In genomic region chr3:125163739-125164601, GRCh38 we compare ENCODE assay signal across 10 cellular contexts. TPM values are rescaled to one million over a fixed set of nuclear protein-coding genes. Genes with fewer than 3 reads are reported as not detected.
DNase-seq lines count a peak whose midpoint lies in the region; ATAC-seq and TF ChIP-seq lines count a peak whose summit lies in the region.
"Had no signal": no experiment of that assay in that cellular context is flagged by ENCODE, and none has a peak within 500 bp of the region (broad histone marks: within the 10 kb centered on the region; RNA-seq: fewer than 3 reads in every experiment).

No MANE protein-coding gene starts in this region.

- H4K20me1 ChIP-seq in OCI-LY7 (ENCODE audit: insufficient read depth, low read length), result no peaks in the 10 kb centered on the region

- DNase-seq in AG09309 (ENCODE audit: low read depth) (no peak), OCI-LY7 (ENCODE audit: low spot score) (peak; percentile 27), right cardiac atrium (peak in 1 of 3 donors; percentile 71), GM20000 (ENCODE audit: low spot score) (no peak), activated gamma-delta T cell treated with Interleukin-2 at 50 U/mL for 16 hours (no peak)
- no peak for DNase-seq in activated naive CD4-positive, alpha-beta T cell treated with anti-CD3 and anti-CD28 coated beads, Interleukin-2, amount 50 U/mL, for 16 hours
- DNase-seq in activated T-cell treated with anti-CD3 and anti-CD28 coated beads, Interleukin-2, amount 50 U/mL, for 48 hours, result no peak
- DNase-seq: DND-41, NCI-H1092 had no signal

- CTCF ChIA-PET in OCI-LY7 (lab: Charles Lee; ENCODE audit: unreplicated experiment), result interaction anchor here (0.6 kb wide), 1 partner anchor 984 kb away, joined by 5 read pairs; no protein-coding TSS in a partner anchor

- peak overlapping the region; percentile 99 for H2AFZ ChIP-seq in OCI-LY7 (ENCODE audit: low read length)

- intact Hi-C loops in OCI-LY7 (cut with micrococcal nuclease; ENCODE audit: unreplicated experiment), result loop anchor here (2.0 kb wide), 1 partner anchor 235 kb away; no protein-coding TSS in a partner anchor
- intact Hi-C loops in right cardiac atrium (cut with DNase I), result loop anchor here in 3 of 4 donors (5.0 to 10.0 kb wide), 3 partner anchors 112 to 239 kb away; no protein-coding TSS in a partner anchor

- TF ChIP-seq CTCF in AG09309 (IDR thresholded peaks at IDR 0.05; ENCODE audit: control insufficient read depth, insufficient read depth, low read depth, low read length, missing control alignments), result peak; percentile 51
- TF ChIP-seq CTCF in OCI-LY7 (conservative IDR thresholded peaks at IDR 0.05; ENCODE audit: low read length), result peak; percentile 51; the same call in 1 of the 2 replicates
- no peak for TF ChIP-seq CTCF in GM20000 (IDR thresholded peaks at IDR 0.05; ENCODE audit: extremely low read depth, missing control alignments)

- H3K9me3 ChIP-seq in OCI-LY7 (ENCODE audit: low read length), result no peaks in the 10 kb centered on the region
- no peaks in the 10 kb centered on the region for H3K9me3 ChIP-seq in right cardiac atrium (ENCODE audit: control insufficient read depth, low read length)

- H3K4me3 ChIP-seq in AG09309 (ENCODE audit: control insufficient read depth, low read depth, low read length), result no peak overlapping the region
- H3K4me3 ChIP-seq in OCI-LY7 (ENCODE audit: low read depth, low read length, poor library complexity, severe bottlenecking), result no peak overlapping the region
- no peak overlapping the region for H3K4me3 ChIP-seq in right cardiac atrium (ENCODE audit: low read length)

- H3K79me2 ChIP-seq in OCI-LY7 (ENCODE audit: insufficient read depth, low read depth, low read length), result no peaks in the 10 kb centered on the region

- no peaks in the 10 kb centered on the region for H3K27me3 ChIP-seq in right cardiac atrium (ENCODE audit: control insufficient read depth, insufficient read depth)

- peak; percentile 65 for ATAC-seq in GM19397 (IDR thresholded peaks at IDR 0.05; ENCODE audit: unreplicated experiment)
- ATAC-seq in right cardiac atrium, result peak; percentile 48 to 56

- no peaks in the 10 kb centered on the region for H3K36me3 ChIP-seq in OCI-LY7 (ENCODE audit: insufficient read depth, low read length)

- no TSS peak for BruUV-seq in OCI-LY7 (replicated peaks; lab: Mats Ljungman, UMichigan)

- H3K27ac ChIP-seq in OCI-LY7 (ENCODE audit: low read depth, low read length, poor library complexity, severe bottlenecking), result peak overlapping the region; percentile 4
- H3K27ac ChIP-seq in right cardiac atrium (ENCODE audit: low read length), result no peak overlapping the region

- H3K9me2 ChIP-seq in OCI-LY7 (ENCODE audit: insufficient read depth, low read length), result no peaks in the 10 kb centered on the region

- POLR2A ChIA-PET in OCI-LY7 (lab: Charles Lee), result no interaction called here

- H3K4me1 ChIP-seq in OCI-LY7 (ENCODE audit: insufficient read depth, low read length, poor library complexity, severe bottlenecking) (peaks cover 16% of the 10 kb centered on the region), right cardiac atrium (ENCODE audit: control insufficient read depth, insufficient read depth, low read length) (peaks cover 6% of the 10 kb centered on the region)

- 60% methylated on average over 15 of the region's 15 CpGs for WGBS in right cardiac atrium

- H3K4me2 ChIP-seq in OCI-LY7 (ENCODE audit: low read length), result peak overlapping the region; percentile 55

RNA-seq across cellular contexts. Expression of gene SLC12A8, which starts 48.6 kb away (rescaled TPM):
- 0.13 and 1.0 TPM in 2 replicates for total RNA-seq in OCI-LY7 (2014; rRNA removed; shearing (Covaris generic))
- total RNA-seq in OCI-LY7 (2022) (0.84 and 0.94 TPM in 2 replicates), right cardiac atrium (1 to 10 TPM in 3 of 4 donors, under 1 TPM in 1; 0.62 to 1.7 (median 1.4) TPM)
- 0.52 TPM for polyA plus RNA-seq in right cardiac atrium
